Comparison of ENCODE assay signal across 33 cellular contexts in genomic region chrX:16934212-16934611, GRCh38. TPM values are rescaled to one million over a fixed set of nuclear protein-coding genes. Genes with fewer than 3 reads are reported as not detected.
"Had no signal": no experiment of that assay in that cellular context is flagged by ENCODE, and none has a peak within 500 bp of the region (broad histone marks: within the 10 kb centered on the region; RNA-seq: fewer than 3 reads in every experiment).

No MANE protein-coding gene starts in this region.

- ATAC-seq: activated CD8-positive, alpha-beta memory T cell treated with anti-CD3 and anti-CD28 coated beads, Interleukin-2, amount 10 ng/mL, durations not matched to agents 7 days and 5 days; activated naive CD8-positive, alpha-beta T cell treated with anti-CD3 and anti-CD28 coated beads, Interleukin-2, amount 50 U/mL, for 24 hours; PC-3 had no signal

- H3K9me3 Mint-ChIP-seq: activated CD4-positive, alpha-beta memory T cell treated with anti-CD3 and anti-CD28 coated beads, Interleukin-2, amount 10 ng/mL, durations not matched to agents 7 days and 5 days; activated naive CD4-positive, alpha-beta T cell treated with anti-CD3 and anti-CD28 coated beads, Interleukin-2, amount 10 ng/mL, durations not matched to agents 7 days and 5 days; activated naive CD8-positive, alpha-beta T cell treated with anti-CD3 and anti-CD28 coated beads, Interleukin-2, amount 50 U/mL, for 24 hours had no signal

- H3K27ac ChIP-seq: brain microvascular endothelial cell, Peyer's patch, WERI-Rb-1 had no signal

- H3K27me3 ChIP-seq: brain microvascular endothelial cell, Peyer's patch had no signal

- H3K4me3 Mint-ChIP-seq: activated CD4-positive, alpha-beta memory T cell treated with anti-CD3 and anti-CD28 coated beads, Interleukin-2, amount 10 ng/mL, durations not matched to agents 7 days and 5 days; activated CD8-positive, alpha-beta memory T cell treated with anti-CD3 and anti-CD28 coated beads, Interleukin-2, amount 10 ng/mL, durations not matched to agents 7 days and 5 days; activated naive CD4-positive, alpha-beta T cell treated with anti-CD3 and anti-CD28 coated beads, Interleukin-2, amount 10 ng/mL, durations not matched to agents 7 days and 5 days; activated naive CD8-positive, alpha-beta T cell; activated naive CD8-positive, alpha-beta T cell treated with anti-CD3 and anti-CD28 coated beads, Interleukin-2, amount 50 U/mL, for 24 hours had no signal

- H3K36me3 Mint-ChIP-seq: activated CD8-positive, alpha-beta memory T cell treated with anti-CD3 and anti-CD28 coated beads, Interleukin-2, amount 10 ng/mL, durations not matched to agents 7 days and 5 days; activated naive CD4-positive, alpha-beta T cell treated with anti-CD3 and anti-CD28 coated beads, Interleukin-2, amount 10 ng/mL, durations not matched to agents 7 days and 5 days; activated naive CD8-positive, alpha-beta T cell had no signal

- H3K4me3 ChIP-seq: Peyer's patch had no signal

- H3K9me3 ChIP-seq: Peyer's patch had no signal

- H3K36me3 ChIP-seq: brain microvascular endothelial cell, Peyer's patch, WERI-Rb-1 had no signal

- H3K4me1 ChIP-seq: Peyer's patch had no signal

- H3K27me3 Mint-ChIP-seq: activated CD4-positive, alpha-beta memory T cell treated with anti-CD3 and anti-CD28 coated beads, Interleukin-2, amount 10 ng/mL, durations not matched to agents 7 days and 5 days; activated naive CD4-positive, alpha-beta T cell treated with anti-CD3 and anti-CD28 coated beads, Interleukin-2, amount 10 ng/mL, durations not matched to agents 7 days and 5 days; activated naive CD8-positive, alpha-beta T cell treated with anti-CD3 and anti-CD28 coated beads, Interleukin-2, amount 50 U/mL, for 24 hours had no signal

- DNase-seq: activated CD4-positive, alpha-beta memory T cell treated with anti-CD3 and anti-CD28 coated beads, Interleukin-2, amount 10 ng/mL, durations not matched to agents 7 days and 5 days; activated CD4-positive, alpha-beta T cell treated with anti-CD3 and anti-CD28 coated beads for 1 hour; activated CD4-positive, alpha-beta T cell treated with anti-CD3 and anti-CD28 coated beads for 48 hours; activated CD4-positive, CD25-positive, alpha-beta regulatory T cell; activated CD8-positive, alpha-beta memory T cell treated with anti-CD3 and anti-CD28 coated beads for 24 hours; activated CD8-positive, alpha-beta memory T cell treated with anti-CD3 and anti-CD28 coated beads, Interleukin-2, amount 10 ng/mL, durations not matched to agents 7 days and 5 days; activated CD8-positive, alpha-beta memory T cell treated with anti-CD3 and anti-CD28 coated beads, Interleukin-2, amount 50 U/mL, for 48 hours; activated effector memory CD4-positive, alpha-beta T cell treated with Interleukin-2 at 50 U/mL for 16 hours; activated naive CD4-positive, alpha-beta T cell treated with anti-CD3 and anti-CD28 coated beads, Interleukin-2, amount 10 ng/mL, durations not matched to agents 7 days and 5 days; activated naive CD8-positive, alpha-beta T cell treated with anti-CD3 and anti-CD28 coated beads, Interleukin-2, amount 50 U/mL, for 24 hours; activated T-cell treated with anti-CD3 and anti-CD28 coated beads, Interleukin-2, amount 50 U/mL, for 48 hours; anterior cingulate cortex; brain microvascular endothelial cell; central memory CD4-positive, alpha-beta T cell; Karpas-422; KBM-7; NCI-H1048; NCI-H1105 treated with DMSO at 0.1 percent for 48 hours; NCI-H1436 treated with DMSO at 0.1 percent for 48 hours; NCI-H1694 treated with DMSO at 0.1 percent for 48 hours; NCI-H2029; NCI-H2171 treated with DMSO at 0.1 percent for 48 hours; NCI-H2227 treated with DMSO at 0.1 percent for 48 hours; NCI-H774; PC-3; Peyer's patch; Right ventricle myocardium superior; SW 1271; T1000; WERI-Rb-1 had no signal

- H3K4me1 Mint-ChIP-seq: activated CD4-positive, alpha-beta memory T cell treated with anti-CD3 and anti-CD28 coated beads, Interleukin-2, amount 10 ng/mL, durations not matched to agents 7 days and 5 days; activated CD8-positive, alpha-beta memory T cell treated with anti-CD3 and anti-CD28 coated beads, Interleukin-2, amount 10 ng/mL, durations not matched to agents 7 days and 5 days; activated naive CD4-positive, alpha-beta T cell treated with anti-CD3 and anti-CD28 coated beads, Interleukin-2, amount 10 ng/mL, durations not matched to agents 7 days and 5 days had no signal

- H3K27ac Mint-ChIP-seq: activated CD4-positive, alpha-beta memory T cell treated with anti-CD3 and anti-CD28 coated beads, Interleukin-2, amount 10 ng/mL, durations not matched to agents 7 days and 5 days; activated CD8-positive, alpha-beta memory T cell treated with anti-CD3 and anti-CD28 coated beads, Interleukin-2, amount 10 ng/mL, durations not matched to agents 7 days and 5 days; activated naive CD4-positive, alpha-beta T cell treated with anti-CD3 and anti-CD28 coated beads, Interleukin-2, amount 10 ng/mL, durations not matched to agents 7 days and 5 days; activated naive CD8-positive, alpha-beta T cell; activated naive CD8-positive, alpha-beta T cell treated with anti-CD3 and anti-CD28 coated beads, Interleukin-2, amount 50 U/mL, for 24 hours had no signal

RNA-seq across cellular contexts. Expression of gene REPS2, which starts 12.2 kb away (rescaled TPM):
- total RNA-seq: activated CD8-positive, alpha-beta memory T cell treated with anti-CD3 and anti-CD28 coated beads, Interleukin-2, amount 10 ng/mL, durations not matched to agents 7 days and 5 days; T-helper 1 cell treated with Interleukin-12 subunit alpha and Interleukin-12 subunit beta and Interleukin-4 antibody, amounts not matched to agents 30 ng/mL and 1 ng/mL, for 36 hours; T-helper 2 cell treated with Interferon-gamma antibody and Interleukin-4, amounts not matched to agents 100 ng/mL and 5 ng/mL, for 36 hours had no signal
